13 cellular contexts compared by ENCODE assay signal in the genomic region with DNA sequence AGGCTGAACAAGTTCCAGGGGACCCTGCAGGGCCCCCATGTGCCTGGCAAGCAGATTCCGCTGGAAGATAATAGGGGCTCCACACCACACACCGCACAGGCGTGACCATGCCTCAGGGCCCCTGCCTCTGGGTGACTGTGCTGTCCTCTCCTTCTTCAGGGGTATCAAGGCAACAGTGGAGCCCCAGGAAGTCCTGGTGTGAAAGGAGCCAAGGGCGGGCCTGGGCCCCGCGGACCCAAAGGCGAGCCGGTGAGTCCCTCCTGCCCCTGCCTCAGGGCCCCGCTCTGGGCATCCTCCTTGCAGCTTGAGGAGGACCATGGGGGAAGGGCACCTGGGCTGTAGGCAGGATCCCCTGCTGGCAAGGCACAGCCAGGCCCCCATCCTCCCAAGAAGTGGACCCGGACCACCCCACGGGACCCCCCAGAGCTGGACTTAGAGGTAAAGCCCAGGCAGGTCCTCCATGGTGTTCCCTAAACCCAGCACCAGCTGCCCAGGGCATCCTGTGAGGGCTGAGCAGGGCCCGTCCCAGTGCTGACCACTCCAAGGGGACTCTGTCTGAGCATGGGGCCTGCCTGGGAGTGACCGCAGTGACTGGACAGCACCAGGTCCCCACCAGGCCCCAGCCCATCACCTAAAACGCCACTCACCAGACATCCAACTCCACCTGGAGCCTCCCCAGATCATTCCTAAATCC. TPM values are rescaled to one million over a fixed set of nuclear protein-coding genes. Genes with fewer than 3 reads are reported as not detected.
A peak's percentile ranks its signal among the peaks of the same experiment; 100 is the strongest.
DNase-seq lines count a peak whose midpoint lies in the region; ATAC-seq, FAIRE-seq and TF ChIP-seq lines count a peak whose summit lies in the region.
"Had no signal": no experiment of that assay in that cellular context is flagged by ENCODE, and none has a peak within 500 bp of the region (broad histone marks: within the 10 kb centered on the region; RNA-seq: fewer than 3 reads in every experiment).

No MANE protein-coding gene starts in this region.

- H3K4me3 Mint-ChIP-seq in activated CD8-positive, alpha-beta memory T cell treated with anti-CD3 and anti-CD28 coated beads, Interleukin-2, amount 10 ng/mL, durations not matched to agents 7 days and 5 days, result no peak overlapping the region
- H3K4me3 Mint-ChIP-seq: naive thymus-derived CD4-positive, alpha-beta T cell had no signal

- peaks cover 71% of the 10 kb centered on the region for H3K79me2 ChIP-seq in smooth muscle cell (ENCODE audit: low read depth)

- peak; percentile 26 for DNase-seq in activated CD8-positive, alpha-beta memory T cell treated with anti-CD3 and anti-CD28 coated beads, Interleukin-2, amount 10 ng/mL, durations not matched to agents 7 days and 5 days
- no peak for DNase-seq in activated CD8-positive, alpha-beta memory T cell treated with anti-CD3 and anti-CD28 coated beads for 24 hours
- DNase-seq in WERI-Rb-1 (peak; percentile 8), kidney (peak; percentile 62), smooth muscle cell (lab: John Stamatoyannopoulos, UW; ENCODE audit: unreplicated experiment) (no peak), NCI-H1105 treated with DMSO at 0.1 percent for 48 hours (lab: John Stamatoyannopoulos, UW) (no peak)
- no peak for DNase-seq in stimulated activated CD4-positive, alpha-beta T cell treated with anti-CD3 and anti-CD28 coated beads, Interleukin-12 subunit alpha, Interleukin-12 subunit beta, amount 100 ng/mL, for 4 hours
- DNase-seq: DMS153, NCI-H146, NCI-H774 had no signal

- no peaks in the 10 kb centered on the region for H3K27me3 ChIP-seq in WERI-Rb-1 (ENCODE audit: insufficient read depth, low read depth, severe bottlenecking)
- no peaks in the 10 kb centered on the region for H3K27me3 ChIP-seq in smooth muscle cell (ENCODE audit: low read depth)
- H3K27me3 ChIP-seq: tibial nerve had no signal

- WGBS in smooth muscle cell (ENCODE audit: low lambda C conversion rate), result 98% methylated on average over 14 of the region's 14 CpGs

- H3K27me3 Mint-ChIP-seq in activated CD8-positive, alpha-beta memory T cell treated with anti-CD3 and anti-CD28 coated beads, Interleukin-2, amount 10 ng/mL, durations not matched to agents 7 days and 5 days, result no peaks in the 10 kb centered on the region
- H3K27me3 Mint-ChIP-seq: naive thymus-derived CD4-positive, alpha-beta T cell had no signal

- H3K4me1 ChIP-seq in kidney (ENCODE audit: control insufficient read depth in 1 of 2, insufficient read depth in 1 of 2, low read depth in 1 of 2, low read length in 2 of 2), result no peaks in the 10 kb centered on the region
- no peaks in the 10 kb centered on the region for H3K4me1 ChIP-seq in smooth muscle cell (ENCODE audit: low read depth)

- H3K27ac ChIP-seq in WERI-Rb-1 (no peak overlapping the region), kidney (ENCODE audit: low read depth in 2 of 2, low read length in 2 of 2) (no peak overlapping the region), smooth muscle cell (ENCODE audit: low read depth) (peak overlapping the region; percentile 54)
- H3K27ac ChIP-seq: tibial nerve had no signal

- no peaks in the 10 kb centered on the region for H3K4me1 Mint-ChIP-seq in activated CD8-positive, alpha-beta memory T cell treated with anti-CD3 and anti-CD28 coated beads, Interleukin-2, amount 10 ng/mL, durations not matched to agents 7 days and 5 days

- no peak overlapping the region for H3K4me2 ChIP-seq in smooth muscle cell

- H3K27ac Mint-ChIP-seq in activated CD8-positive, alpha-beta memory T cell treated with anti-CD3 and anti-CD28 coated beads, Interleukin-2, amount 10 ng/mL, durations not matched to agents 7 days and 5 days, result no peak overlapping the region
- H3K27ac Mint-ChIP-seq: naive thymus-derived CD4-positive, alpha-beta T cell had no signal

- H3K9ac ChIP-seq in kidney (ENCODE audit: low read length in 2 of 2), result no peak overlapping the region
- H3K9ac ChIP-seq in smooth muscle cell (ENCODE audit: low read depth), result no peak overlapping the region

- TF ChIP-seq CTCF in WERI-Rb-1 (IDR thresholded peaks at IDR 0.05; ENCODE audit: low read depth, low read length), result no peak
- no peak for TF ChIP-seq CTCF in kidney (IDR thresholded peaks at IDR 0.05; ENCODE audit: borderline replicate concordance, extremely low read depth, insufficient read depth)
- TF ChIP-seq CTCF in smooth muscle cell (IDR thresholded peaks at IDR 0.05; ENCODE audit: borderline replicate concordance, insufficient read depth, poor library complexity, severe bottlenecking), result no peak

- no peak overlapping the region for H2AFZ ChIP-seq in smooth muscle cell (ENCODE audit: low read depth)

- no peaks in the 10 kb centered on the region for H3K36me3 Mint-ChIP-seq in activated CD8-positive, alpha-beta memory T cell treated with anti-CD3 and anti-CD28 coated beads, Interleukin-2, amount 10 ng/mL, durations not matched to agents 7 days and 5 days

- CTCF ChIA-PET in activated CD8-positive, alpha-beta memory T cell treated with anti-CD3 and anti-CD28 coated beads, Interleukin-2, amount 10 ng/mL, durations not matched to agents 7 days and 5 days (lab: Charles Lee), result no interaction called here

- H3K9me3 ChIP-seq in WERI-Rb-1 (ENCODE audit: severe bottlenecking) (peaks cover 4% of the 10 kb centered on the region), kidney (ENCODE audit: control insufficient read depth in 1 of 2, low read length in 2 of 2) (peaks cover 0 to 3% of the 10 kb centered on the region in 2 donors), smooth muscle cell (replicated peaks; ENCODE audit: low read depth) (no peaks in the 10 kb centered on the region)

- FAIRE-seq in kidney (lab: Jason Lieb, UNC), result no peak

- peaks cover 66% of the 10 kb centered on the region for H3F3A ChIP-seq in smooth muscle cell (ENCODE audit: low read depth)

- H3K9me3 Mint-ChIP-seq in activated CD8-positive, alpha-beta memory T cell treated with anti-CD3 and anti-CD28 coated beads, Interleukin-2, amount 10 ng/mL, durations not matched to agents 7 days and 5 days (ENCODE audit: low read depth), result no peaks in the 10 kb centered on the region

- intact Hi-C loops in kidney (cut with DNase I), result no loop called here

- H4K20me1 ChIP-seq in smooth muscle cell (ENCODE audit: low read depth), result peaks cover 100% of the 10 kb centered on the region

- no peak for ATAC-seq in activated CD8-positive, alpha-beta memory T cell treated with anti-CD3 and anti-CD28 coated beads, Interleukin-2, amount 10 ng/mL, durations not matched to agents 7 days and 5 days
- no peak for ATAC-seq in HG03280 (IDR thresholded peaks at IDR 0.05; ENCODE audit: unreplicated experiment)
- ATAC-seq: naive thymus-derived CD4-positive, alpha-beta T cell had no signal

- H3K36me3 ChIP-seq in WERI-Rb-1 (peaks cover 35% of the 10 kb centered on the region), kidney (ENCODE audit: control insufficient read depth in 1 of 2, insufficient read depth in 2 of 2, low read length in 2 of 2) (no peaks in the 10 kb centered on the region), smooth muscle cell (ENCODE audit: low read depth) (peaks cover 13% of the 10 kb centered on the region)

- H3K4me3 ChIP-seq in WERI-Rb-1 (ENCODE audit: low read depth, low read length), result no peak overlapping the region
- no peak overlapping the region for H3K4me3 ChIP-seq in kidney (ENCODE audit: low read length in 2 of 2)
- no peak overlapping the region for H3K4me3 ChIP-seq in smooth muscle cell
- H3K4me3 ChIP-seq: tibial nerve had no signal

RNA-seq across cellular contexts. Expression of gene COL6A2, which starts 21.1 kb away (rescaled TPM):
- total RNA-seq in activated CD8-positive, alpha-beta memory T cell treated with anti-CD3 and anti-CD28 coated beads, Interleukin-2, amount 10 ng/mL, durations not matched to agents 7 days and 5 days, result 10 to 100 TPM in 1 of 2 experiments, 1 to 10 TPM in 1; 5.0 to 17.9 TPM
- 174 TPM for total RNA-seq in kidney
- 52.4 TPM for polyA plus RNA-seq in kidney (ENCODE audit: insufficient read depth, low read depth, low replicate concordance)
- total RNA-seq in smooth muscle cell, result 1,570 and 1,698 TPM in 2 replicates
- polyA plus RNA-seq in smooth muscle cell, result 2,969 and 4,089 TPM in 2 replicates

RNA-seq across cellular contexts. Expression of gene FTCD, which starts 36.4 kb away (rescaled TPM):
- total RNA-seq in activated CD8-positive, alpha-beta memory T cell treated with anti-CD3 and anti-CD28 coated beads, Interleukin-2, amount 10 ng/mL, durations not matched to agents 7 days and 5 days, result not detected
- total RNA-seq in kidney (51.6 TPM), smooth muscle cell (1.3 and 4.1 TPM in 2 replicates)
- polyA plus RNA-seq in kidney (ENCODE audit: insufficient read depth, low read depth, low replicate concordance) (273 TPM), smooth muscle cell (15.2 and 18.0 TPM in 2 replicates)
- polyA plus RNA-seq: naive thymus-derived CD4-positive, alpha-beta T cell had no signal

Comparison
In these comparisons a context has a peak if more than half of its experiments do, and no peak if none do; other contexts are left out.
1. DNase-seq: peak in activated CD8-positive, alpha-beta memory T cell treated with anti-CD3 and anti-CD28 coated beads, Interleukin-2, amount 10 ng/mL, durations not matched to agents 7 days and 5 days (single experiment), WERI-Rb-1 (single experiment) and kidney (single experiment); none in activated CD8-positive, alpha-beta memory T cell treated with anti-CD3 and anti-CD28 coated beads for 24 hours (single experiment), smooth muscle cell (single experiment), stimulated activated CD4-positive, alpha-beta T cell treated with anti-CD3 and anti-CD28 coated beads, Interleukin-12 subunit alpha, Interleukin-12 subunit beta, amount 100 ng/mL, for 4 hours (single experiment) and NCI-H1105 treated with DMSO at 0.1 percent for 48 hours (single experiment).
2. RNA of gene FTCD, which starts 36.4 kb away (total RNA-seq): 51.6 TPM in kidney (single experiment); 1.3 to 4.1 TPM in smooth muscle cell and not detected in activated CD8-positive, alpha-beta memory T cell treated with anti-CD3 and anti-CD28 coated beads, Interleukin-2, amount 10 ng/mL, durations not matched to agents 7 days and 5 days; every median in the first group is over 10 times any median in the second.